In the genomic region with DNA sequence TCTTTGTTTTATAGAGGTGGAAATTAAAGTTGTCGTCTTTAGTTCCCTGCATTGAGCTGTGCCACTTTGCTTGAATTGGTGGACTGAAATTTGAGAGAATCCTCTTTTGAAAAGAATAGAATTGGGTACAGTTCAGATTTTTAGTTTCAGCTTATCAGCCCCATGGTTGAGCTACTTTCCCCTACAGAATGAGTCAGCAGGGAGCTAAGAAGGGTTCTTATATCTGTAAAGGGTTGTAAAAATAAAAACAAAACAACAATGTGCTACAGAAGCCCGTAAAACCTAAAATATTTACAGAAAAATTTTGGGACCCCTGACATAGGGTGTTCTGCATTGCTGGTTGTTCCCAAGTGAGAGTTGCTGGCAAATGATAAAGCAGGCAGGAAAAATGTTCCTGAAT, we compare ENCODE assay signal across 1 cellular context.
TF ChIP-seq lines count a peak whose summit lies in the region.

No MANE protein-coding gene starts in this region.

TF ChIP-seq in IMR-90, 13 proteins besides CTCF, POLR2A, EP300 and RAD21:
- TF ChIP-seq MXI1 (IDR thresholded peaks at IDR 0.05; ENCODE audit: borderline replicate concordance, low read depth, low read length) (no peak), MAFK (IDR thresholded peaks at IDR 0.05; ENCODE audit: low read depth, low read length) (no peak), FOS (IDR thresholded peaks at IDR 0.05; ENCODE audit: low read depth, low read length) (no peak), MAZ (IDR thresholded peaks at IDR 0.05; ENCODE audit: borderline replicate concordance, low read depth, low read length) (no peak), CEBPB (IDR thresholded peaks at IDR 0.05; ENCODE audit: low read depth, low read length) (no peak), RCOR1 (IDR thresholded peaks at IDR 0.05; ENCODE audit: insufficient replicate concordance, low read length) (no peak), SMC3 (IDR thresholded peaks at IDR 0.05; ENCODE audit: low read depth, low read length) (no peak), NFE2L2 (IDR thresholded peaks at IDR 0.05; ENCODE audit: low read depth, low read length) (no peak), CHD1 (IDR thresholded peaks at IDR 0.05; ENCODE audit: low read depth, low read length) (no peak)
- TF ChIP-seq, protein P1, sequence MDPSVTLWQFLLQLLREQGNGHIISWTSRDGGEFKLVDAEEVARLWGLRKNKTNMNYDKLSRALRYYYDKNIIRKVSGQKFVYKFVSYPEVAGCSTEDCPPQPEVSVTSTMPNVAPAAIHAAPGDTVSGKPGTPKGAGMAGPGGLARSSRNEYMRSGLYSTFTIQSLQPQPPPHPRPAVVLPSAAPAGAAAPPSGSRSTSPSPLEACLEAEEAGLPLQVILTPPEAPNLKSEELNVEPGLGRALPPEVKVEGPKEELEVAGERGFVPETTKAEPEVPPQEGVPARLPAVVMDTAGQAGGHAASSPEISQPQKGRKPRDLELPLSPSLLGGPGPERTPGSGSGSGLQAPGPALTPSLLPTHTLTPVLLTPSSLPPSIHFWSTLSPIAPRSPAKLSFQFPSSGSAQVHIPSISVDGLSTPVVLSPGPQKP (IDR thresholded peaks at IDR 0.05; ENCODE audit: borderline replicate concordance, low read depth, low read length), result no peak
